In the genomic region with DNA sequence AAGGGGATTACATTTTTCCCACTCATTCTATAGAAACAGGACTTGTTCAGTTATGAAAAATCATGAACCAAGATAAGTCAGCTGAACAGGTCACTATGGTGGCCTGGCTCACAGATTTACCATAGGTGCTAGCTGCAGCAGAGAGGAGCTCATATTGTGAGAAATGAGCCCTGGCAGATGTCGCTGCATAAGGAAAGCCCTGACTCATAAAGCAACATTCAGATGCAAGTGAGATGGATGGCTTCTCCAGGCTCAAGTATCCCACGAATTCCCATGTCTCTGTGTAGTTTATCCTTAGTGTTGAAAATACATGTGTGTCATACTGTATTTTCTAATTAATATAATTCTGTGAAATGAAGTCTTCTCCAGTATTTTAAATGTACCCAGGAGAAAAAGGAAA, we compare ENCODE assay signal across 22 cellular contexts.
"Had no signal": no experiment of that assay in that cellular context is flagged by ENCODE, and none has a peak within 500 bp of the region (broad histone marks: within the 10 kb centered on the region; RNA-seq: fewer than 3 reads in every experiment).

No MANE protein-coding gene starts in this region.

- H3K4me1 ChIP-seq: psoas muscle, sigmoid colon, stomach, thyroid gland had no signal

- H3K27me3 ChIP-seq: dorsolateral prefrontal cortex, ovary, sigmoid colon, stomach, thyroid gland had no signal

- H3K27ac Mint-ChIP-seq: endodermal cell; natural killer cell; stimulated activated effector memory CD8-positive, alpha-beta T cell treated with anti-CD3 and anti-CD28 coated beads, Interleukin-12 subunit alpha, Interleukin-12 subunit beta, amount 100 ng/mL, for 72 hours had no signal

- H3K4me3 ChIP-seq: dorsolateral prefrontal cortex, lower lobe of right lung, ovary, psoas muscle, sigmoid colon, stomach, thyroid gland had no signal

- H3K9me3 ChIP-seq: lower lobe of right lung, ovary, psoas muscle, sigmoid colon, stomach, thyroid gland had no signal

- H3K9me3 Mint-ChIP-seq: endodermal cell; stimulated activated effector memory CD8-positive, alpha-beta T cell treated with anti-CD3 and anti-CD28 coated beads, Interleukin-12 subunit alpha, Interleukin-12 subunit beta, amount 100 ng/mL, for 72 hours had no signal

- DNase-seq: effector CD4-positive, alpha-beta T cell; endodermal cell; foreskin melanocyte; hypothalamus; left ventricle myocardium superior; lower lobe of right lung; natural killer cell; occipital lobe; ovary; psoas muscle; right cardiac atrium; sigmoid colon; stimulated activated CD4-positive, alpha-beta T cell treated with anti-CD3 and anti-CD28 coated beads, Interleukin-2, amount 100 ng/mL, for 24 hours; stimulated activated CD4-positive, alpha-beta T cell treated with anti-CD3 and anti-CD28 coated beads, Interleukin-4, amount 100 ng/mL, for 24 hours; stimulated activated naive CD4-positive, alpha-beta T cell treated with Interleukin-2 at 50 U/mL for 16 hours; stomach; thyroid gland; trophoblast cell had no signal

- H3K27ac ChIP-seq: dorsolateral prefrontal cortex, epithelial cell of prostate, lower lobe of right lung, ovary, psoas muscle, sigmoid colon, stomach, thyroid gland had no signal

- H3K4me1 Mint-ChIP-seq: endodermal cell; natural killer cell; stimulated activated effector memory CD8-positive, alpha-beta T cell treated with anti-CD3 and anti-CD28 coated beads, Interleukin-12 subunit alpha, Interleukin-12 subunit beta, amount 100 ng/mL, for 72 hours had no signal

- H3K36me3 ChIP-seq: lower lobe of right lung, ovary, sigmoid colon, stomach, thyroid gland had no signal

- H3K4me3 Mint-ChIP-seq: endodermal cell; natural killer cell; stimulated activated effector memory CD8-positive, alpha-beta T cell treated with anti-CD3 and anti-CD28 coated beads, Interleukin-12 subunit alpha, Interleukin-12 subunit beta, amount 100 ng/mL, for 72 hours had no signal

- ATAC-seq: esophagus mucosa; left ventricle myocardium superior; lower lobe of right lung; natural killer cell; psoas muscle; right cardiac atrium; stimulated activated effector memory CD8-positive, alpha-beta T cell treated with anti-CD3 and anti-CD28 coated beads, Interleukin-12 subunit alpha, Interleukin-12 subunit beta, amount 100 ng/mL, for 72 hours had no signal

- H3K36me3 Mint-ChIP-seq: natural killer cell; stimulated activated effector memory CD8-positive, alpha-beta T cell treated with anti-CD3 and anti-CD28 coated beads, Interleukin-12 subunit alpha, Interleukin-12 subunit beta, amount 100 ng/mL, for 72 hours had no signal
